15 cellular contexts compared by ENCODE assay signal in the genomic region with DNA sequence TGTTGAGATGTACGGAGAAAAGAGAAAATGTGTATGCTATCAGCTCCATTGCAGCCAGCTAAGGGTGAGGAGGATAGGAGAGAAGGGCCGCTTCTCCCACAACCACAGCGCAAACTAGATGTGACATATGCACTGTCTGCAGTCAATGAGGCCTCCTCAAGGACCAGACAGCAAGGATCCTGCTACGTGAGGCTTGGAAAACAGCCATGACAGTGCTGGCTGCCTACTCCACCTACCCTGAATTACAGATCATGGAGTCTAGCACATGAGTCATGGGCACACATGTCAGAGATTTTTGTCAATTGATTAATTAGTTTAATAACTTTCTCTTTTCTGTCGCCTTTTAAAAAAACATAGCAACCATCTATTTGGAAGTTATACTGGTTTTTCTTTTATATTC. TPM values are rescaled to one million over a fixed set of nuclear protein-coding genes. Genes with fewer than 3 reads are reported as not detected.
DNase-seq lines count a peak whose midpoint lies in the region; TF ChIP-seq lines count a peak whose summit lies in the region.
"Had no signal": no experiment of that assay in that cellular context is flagged by ENCODE, and none has a peak within 500 bp of the region (broad histone marks: within the 10 kb centered on the region; RNA-seq: fewer than 3 reads in every experiment).

No MANE protein-coding gene starts in this region.

- no peak overlapping the region for H4K5ac ChIP-seq in H9 (ENCODE audit: insufficient read length, low read depth, low read length)

- no peak overlapping the region for H3K9ac ChIP-seq in H9 (ENCODE audit: extremely low read depth, insufficient read length, low read length)
- H3K9ac ChIP-seq: BLaER1 had no signal

- H3K4me1 Mint-ChIP-seq in CD14-positive monocyte: peaks cover 35% of the 10 kb centered on the region
- H3K4me1 Mint-ChIP-seq in H9: peaks cover 21 to 22% of the 10 kb centered on the region in 2 experiments
- peaks cover 35% of the 10 kb centered on the region for H3K4me1 Mint-ChIP-seq in nephron
- peaks cover 46% of the 10 kb centered on the region for H3K4me1 Mint-ChIP-seq in activated CD4-positive, alpha-beta T cell treated with anti-CD3 and anti-CD28 coated beads, Interleukin-2, amount 10 ng/mL, durations not matched to agents 24 days and 14 days

- H3K4me1 ChIP-seq in H9 (ENCODE audit: insufficient read depth, low read length): no peaks in the 10 kb centered on the region

- H4K8ac ChIP-seq in H9 (replicated peaks; ENCODE audit: insufficient read length, low read depth, low read length): no peak overlapping the region

- H3K36me3 Mint-ChIP-seq in CD14-positive monocyte (peaks cover 11 to 13% of the 10 kb centered on the region in 2 donors), H9 (ENCODE audit: insufficient read depth in 1 of 3, low read depth in 3 of 3) (peaks cover 0 to 13% (median 7%) of the 10 kb centered on the region in 3 experiments; a peak in 4 of 7 replicates), nephron (ENCODE audit: low read depth) (peaks cover 10% of the 10 kb centered on the region)
- peaks cover 29% of the 10 kb centered on the region for H3K36me3 Mint-ChIP-seq in activated CD4-positive, alpha-beta T cell treated with anti-CD3 and anti-CD28 coated beads, Interleukin-2, amount 10 ng/mL, durations not matched to agents 24 days and 14 days (ENCODE audit: low read depth)

- H2BK12ac ChIP-seq in H9 (ENCODE audit: insufficient read length, low read depth, low read length): no peak overlapping the region

- no peak overlapping the region for H3T11ph ChIP-seq in H9 (ENCODE audit: low read length)

- intact Hi-C loops in CD14-positive monocyte (cut with micrococcal nuclease): loop anchor here (2.0 to 10.0 kb wide), 4 partner anchors 13 to 1109 kb away; a partner anchor contains a TSS
- intact Hi-C loops in activated CD4-positive, alpha-beta T cell treated with anti-CD3 and anti-CD28 coated beads, Interleukin-2, amount 10 ng/mL, durations not matched to agents 24 days and 14 days (cut with micrococcal nuclease): no loop called here

- H4K20me1 ChIP-seq in H9 (ENCODE audit: control insufficient read depth, insufficient read depth, insufficient read length): no peaks in the 10 kb centered on the region

- peaks cover 26% of the 10 kb centered on the region; the same call in 1 of the 2 replicates for H3K79me2 ChIP-seq in H9 (ENCODE audit: insufficient read depth, low read length)

- DNase-seq in CD14-positive monocyte (ENCODE audit: low spot score): no peak
- DNase-seq in H9: no peak
- DNase-seq in choroid plexus epithelial cell (ENCODE audit: low read depth): peak; percentile 16
- DNase-seq in DMS79 (lab: John Stamatoyannopoulos, UW): no peak
- no peak for DNase-seq in glomerular visceral epithelial cell (ENCODE audit: extremely low spot score)
- DNase-seq in activated CD4-positive, alpha-beta T cell treated with anti-CD3 and anti-CD28 coated beads, Interleukin-2, amount 10 ng/mL, durations not matched to agents 24 days and 14 days: no peak
- DNase-seq: activated CD4-positive, alpha-beta memory T cell treated with anti-CD3 and anti-CD28 coated beads for 36 hours; dermis blood vessel endothelial cell; left lung; NCI-H1694; NCI-H345 had no signal

- TF ChIP-seq CTCF in CD14-positive monocyte (IDR thresholded peaks at IDR 0.05) (no peak), H9 (conservative IDR thresholded peaks at IDR 0.05) (no peak), choroid plexus epithelial cell (conservative IDR thresholded peaks at IDR 0.05; ENCODE audit: low read depth, low read length) (no peak), nephron (IDR thresholded peaks at IDR 0.05; ENCODE audit: unreplicated experiment in 3 of 3) (no peak)

- no peak overlapping the region for H2BK120ac ChIP-seq in H9 (ENCODE audit: low read depth, low read length, poor library complexity, severe bottlenecking)

- H2BK20ac ChIP-seq in H9 (ENCODE audit: low read depth, low read length, poor library complexity, severe bottlenecking): no peak overlapping the region

- no peak overlapping the region for H4K91ac ChIP-seq in H9 (ENCODE audit: insufficient read length, low read depth, low read length)

- H3K9me3 Mint-ChIP-seq in CD14-positive monocyte (no peaks in the 10 kb centered on the region), H9 (no peaks in the 10 kb centered on the region), nephron (no peaks in the 10 kb centered on the region)
- H3K9me3 Mint-ChIP-seq in activated CD4-positive, alpha-beta T cell treated with anti-CD3 and anti-CD28 coated beads, Interleukin-2, amount 10 ng/mL, durations not matched to agents 24 days and 14 days: no peaks in the 10 kb centered on the region
- H3K9me3 Mint-ChIP-seq: activated CD4-positive, alpha-beta memory T cell treated with anti-CD3 and anti-CD28 coated beads for 36 hours had no signal

- no peak overlapping the region for H3K4me2 ChIP-seq in H9 (ENCODE audit: insufficient read depth, insufficient read length, low read length)
- H3K4me2 ChIP-seq: BLaER1 had no signal

- no peaks in the 10 kb centered on the region for H3K27me3 ChIP-seq in H9 (ENCODE audit: insufficient read depth, low read length)
- H3K27me3 ChIP-seq: ascending aorta, BLaER1, left lung had no signal

- H2BK15ac ChIP-seq in H9 (ENCODE audit: low read depth, low read length): no peak overlapping the region

- no CpG with 5 or more reads among the region's 5 CpGs for WGBS in H9 (ENCODE audit: extremely low coverage, insufficient read length, low lambda C conversion rate)

- H2AK5ac ChIP-seq in H9 (ENCODE audit: insufficient read length, low read length): no peak overlapping the region

- H3K14ac ChIP-seq in H9 (ENCODE audit: insufficient read depth, low read length): no peak overlapping the region

- H3K18ac ChIP-seq in H9 (ENCODE audit: insufficient read length, low read depth, low read length): no peak overlapping the region

- no peak overlapping the region for H2AFZ ChIP-seq in H9 (ENCODE audit: low read length)

- H3K27me3 Mint-ChIP-seq in CD14-positive monocyte (ENCODE audit: low read depth in 3 of 3) (no peaks in the 10 kb centered on the region), H9 (ENCODE audit: low read depth) (no peaks in the 10 kb centered on the region), nephron (ENCODE audit: low read depth) (no peaks in the 10 kb centered on the region)
- no peaks in the 10 kb centered on the region for H3K27me3 Mint-ChIP-seq in activated CD4-positive, alpha-beta T cell treated with anti-CD3 and anti-CD28 coated beads, Interleukin-2, amount 10 ng/mL, durations not matched to agents 24 days and 14 days
- H3K27me3 Mint-ChIP-seq: activated CD4-positive, alpha-beta memory T cell treated with anti-CD3 and anti-CD28 coated beads for 36 hours had no signal

- H3K56ac ChIP-seq in H9 (ENCODE audit: insufficient read length, low read depth, low read length): no peak overlapping the region

- no peaks in the 10 kb centered on the region for H3K79me1 ChIP-seq in H9 (ENCODE audit: insufficient read depth, low read depth, low read length, poor library complexity, severe bottlenecking)

- H3K4me3 Mint-ChIP-seq in CD14-positive monocyte (no peak overlapping the region), H9 (no peak overlapping the region), nephron (peak overlapping the region in 2 of 3 experiments; percentile 19 to 70)
- no peak overlapping the region for H3K4me3 Mint-ChIP-seq in activated CD4-positive, alpha-beta T cell treated with anti-CD3 and anti-CD28 coated beads, Interleukin-2, amount 10 ng/mL, durations not matched to agents 24 days and 14 days
- H3K4me3 Mint-ChIP-seq: activated CD4-positive, alpha-beta memory T cell treated with anti-CD3 and anti-CD28 coated beads for 36 hours had no signal

- no peak overlapping the region for H2BK5ac ChIP-seq in H9 (ENCODE audit: insufficient read length, low read length)

- no peak overlapping the region for H3K27ac ChIP-seq in H9 (ENCODE audit: insufficient read length, low read depth, low read length)
- H3K27ac ChIP-seq: BLaER1, prostate gland had no signal

- H3K4ac ChIP-seq in H9 (ENCODE audit: low read depth, low read length): no peak overlapping the region

- H3K23ac ChIP-seq in H9 (ENCODE audit: insufficient read length, low read depth, low read length): no peak overlapping the region

- H3K27ac Mint-ChIP-seq in CD14-positive monocyte: peak overlapping the region in 5 of 7 donors; percentile 37 to 80 (median 58)
- peak overlapping the region in 2 of 3 experiments; percentile 23 to 37; a peak in 2 of 7 replicates for H3K27ac Mint-ChIP-seq in H9
- H3K27ac Mint-ChIP-seq in nephron: peak overlapping the region in 1 of 3 experiments; percentile 53
- no peak overlapping the region for H3K27ac Mint-ChIP-seq in activated CD4-positive, alpha-beta T cell treated with anti-CD3 and anti-CD28 coated beads, Interleukin-2, amount 10 ng/mL, durations not matched to agents 24 days and 14 days
- H3K27ac Mint-ChIP-seq: activated CD4-positive, alpha-beta memory T cell treated with anti-CD3 and anti-CD28 coated beads for 36 hours had no signal

- no peak overlapping the region for H3K4me3 ChIP-seq in choroid plexus epithelial cell (ENCODE audit: low read depth, low read length)
- H3K4me3 ChIP-seq: ascending aorta, BLaER1, left lung, prostate gland had no signal

- no peaks in the 10 kb centered on the region for H3K9me3 ChIP-seq in H9 (ENCODE audit: control insufficient read depth, low read depth, low read length)
- H3K9me3 ChIP-seq: ascending aorta, BLaER1, left lung, prostate gland had no signal

- H3K23me2 ChIP-seq in H9 (ENCODE audit: insufficient read length, low read depth, low read length, poor library complexity, severe bottlenecking): peaks cover 9% of the 10 kb centered on the region

RNA-seq across cellular contexts. Expression of a gene that starts 3.3 kb away (rescaled TPM):
- 10 to 100 TPM; 69.3 to 75.4 TPM for polyA plus RNA-seq in CD14-positive monocyte
- total RNA-seq in H9 (2021): 54.5 and 58.0 TPM in 2 replicates
- 52.8 and 60.0 TPM in 2 replicates for total RNA-seq in activated CD4-positive, alpha-beta T cell treated with anti-CD3 and anti-CD28 coated beads, Interleukin-2, amount 10 ng/mL, durations not matched to agents 24 days and 14 days

Comparison
In these comparisons a context has a peak if more than half of its experiments do, and no peak if none do; other contexts are left out.
1. H3K4me3 Mint-ChIP-seq: peak in nephron (2 of 3); none in CD14-positive monocyte (0 of 2), H9 (0 of 2) and activated CD4-positive, alpha-beta T cell treated with anti-CD3 and anti-CD28 coated beads, Interleukin-2, amount 10 ng/mL, durations not matched to agents 24 days and 14 days (single experiment).